Comparison of ENCODE assay signal across 17 cellular contexts in the genomic region with DNA sequence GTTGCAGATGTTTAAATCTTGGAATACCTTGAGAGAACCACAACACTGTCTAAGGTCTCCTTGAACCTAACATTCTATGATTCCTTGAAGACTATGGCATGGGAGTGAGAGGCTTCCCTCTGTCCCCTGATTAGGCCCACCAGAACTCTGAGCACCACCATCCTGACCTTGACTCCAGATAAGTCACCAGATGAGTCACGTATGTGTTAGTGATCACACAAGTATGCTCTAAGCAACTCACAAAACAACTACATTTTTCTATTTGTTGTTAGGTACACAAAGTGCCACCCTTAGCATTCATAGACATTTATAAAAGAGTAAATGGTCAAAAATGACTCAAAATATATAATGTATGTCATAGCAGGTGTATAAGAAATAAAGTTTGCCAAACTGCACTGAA.
A peak's percentile ranks its signal among the peaks of the same experiment; 100 is the strongest.
DNase-seq lines count a peak whose midpoint lies in the region; ATAC-seq, FAIRE-seq and TF ChIP-seq lines count a peak whose summit lies in the region.
"Had no signal": no experiment of that assay in that cellular context is flagged by ENCODE, and none has a peak within 500 bp of the region (broad histone marks: within the 10 kb centered on the region; RNA-seq: fewer than 3 reads in every experiment).

No MANE protein-coding gene starts in this region.

- ATAC-seq in PC-3 (peak; percentile 86), GM18511 (IDR thresholded peaks at IDR 0.05; ENCODE audit: unreplicated experiment) (no peak)

- H2AFZ ChIP-seq in PC-3 (ENCODE audit: low read length), result 0 out of 2 replicates have a peak overlapping the region, but pooled peaks have one; percentile 1
- H2AFZ ChIP-seq: GM23248 had no signal

- H3K79me2 ChIP-seq in PC-3 (ENCODE audit: low read length), result no peaks in the 10 kb centered on the region

- peak; percentile 62 for FAIRE-seq in GM19239 (lab: Jason Lieb, UNC)

- intact Hi-C loops in PC-3 (cut with micrococcal nuclease), result loop anchor here (1.0 to 2.0 kb wide), 2 partner anchors 19 to 24 kb away; no protein-coding TSS in a partner anchor

- POLR2A ChIA-PET in PC-3 (lab: Charles Lee; ENCODE audit: unreplicated experiment), result no interaction called here

- TF ChIP-seq CTCF in PC-3 (conservative IDR thresholded peaks at IDR 0.05; ENCODE audit: low read depth, low read length) (no peak), epithelial cell of esophagus (IDR thresholded peaks at IDR 0.05; ENCODE audit: insufficient read depth, low read depth, low read length, missing control alignments) (no peak), HFFc6 (IDR thresholded peaks at IDR 0.05) (no peak)

- no peaks in the 10 kb centered on the region for H3K27me3 Mint-ChIP-seq in HFFc6 (ENCODE audit: insufficient read depth)
- H3K27me3 Mint-ChIP-seq: B cell; CD4-positive, CD25-positive, alpha-beta regulatory T cell; IgD-negative memory B cell had no signal

- H3K4me1 Mint-ChIP-seq in HFFc6 (ENCODE audit: low read depth), result no peaks in the 10 kb centered on the region

- no peaks in the 10 kb centered on the region for H3K36me3 ChIP-seq in PC-3 (ENCODE audit: low read depth, low read length)

- H3K9me2 ChIP-seq in PC-3 (replicated peaks; ENCODE audit: low read length), result no peaks in the 10 kb centered on the region

- H3K27ac ChIP-seq in PC-3 (ENCODE audit: low read length), result peak overlapping the region; percentile 65
- H3K27ac ChIP-seq: GM23248, RWPE1 had no signal

- H3K9me3 ChIP-seq in PC-3 (ENCODE audit: low read length), result no peaks in the 10 kb centered on the region
- H3K9me3 ChIP-seq: Caco-2 had no signal

- CTCF ChIA-PET in PC-3 (lab: Charles Lee), result no interaction called here

- H3K27ac Mint-ChIP-seq in HFFc6, result no peak overlapping the region
- H3K27ac Mint-ChIP-seq: B cell; CD4-positive, CD25-positive, alpha-beta regulatory T cell; IgD-negative memory B cell had no signal

- H3K4me1 ChIP-seq in PC-3 (ENCODE audit: insufficient read depth, low read length), result peaks cover 25% of the 10 kb centered on the region
- H3K4me1 ChIP-seq: Caco-2 had no signal

- H4K20me1 ChIP-seq in PC-3 (ENCODE audit: low read length), result no peaks in the 10 kb centered on the region

- peak overlapping the region; percentile 33; the same call in 1 of the 2 replicates for H3K9ac ChIP-seq in PC-3 (ENCODE audit: low read length)
- H3K9ac ChIP-seq: GM23248 had no signal

- H3K27me3 ChIP-seq in PC-3 (ENCODE audit: low read length), result no peaks in the 10 kb centered on the region

- DNase-seq in GM19239 (ENCODE audit: insufficient read length, low spot score), result no peak
- peak; percentile 75 for DNase-seq in PC-3
- peak; percentile 36 for DNase-seq in epithelial cell of esophagus (ENCODE audit: low read depth)
- DNase-seq in renal cortical epithelial cell (ENCODE audit: low read depth), result peak; percentile 33
- DNase-seq in central memory CD4-positive, alpha-beta T cell, result no peak
- no peak for DNase-seq in HFFc6
- DNase-seq: Caco-2; CD4-positive, CD25-positive, alpha-beta regulatory T cell; GM23248; Kasumi-1; NCI-H187; NCI-H446; NCI-H69 had no signal

- H3K9me3 Mint-ChIP-seq in HFFc6, result peaks cover 30% of the 10 kb centered on the region
- H3K9me3 Mint-ChIP-seq: IgD-negative memory B cell had no signal

- no peaks in the 10 kb centered on the region for H3K36me3 Mint-ChIP-seq in HFFc6 (ENCODE audit: low read depth)
- H3K36me3 Mint-ChIP-seq: CD4-positive, CD25-positive, alpha-beta regulatory T cell had no signal

- no peaks in the 10 kb centered on the region for H3F3A ChIP-seq in PC-3 (ENCODE audit: low read length, unreplicated experiment)

- H3K4me2 ChIP-seq in PC-3 (ENCODE audit: low read length), result peak overlapping the region; percentile 53

- no peak overlapping the region for H3K4me3 ChIP-seq in PC-3 (ENCODE audit: low read length)
- no peak overlapping the region for H3K4me3 ChIP-seq in epithelial cell of esophagus (ENCODE audit: low read length)
- H3K4me3 ChIP-seq: GM23248 had no signal

- no peak overlapping the region for H3K4me3 Mint-ChIP-seq in HFFc6
- H3K4me3 Mint-ChIP-seq: B cell; CD4-positive, CD25-positive, alpha-beta regulatory T cell; IgD-negative memory B cell had no signal

- no TSS peak for BruUV-seq in PC-3 (replicated peaks; lab: Mats Ljungman, UMichigan)

Comparison
In these comparisons a context has a peak if more than half of its experiments do, and no peak if none do; other contexts are left out.
1. DNase-seq: peak in PC-3 (single experiment), epithelial cell of esophagus (single experiment) and renal cortical epithelial cell (single experiment); none in GM19239 (single experiment), central memory CD4-positive, alpha-beta T cell (single experiment) and HFFc6 (single experiment).